In genomic region chr17:41131979-41132378, GRCh38 we compare ENCODE assay signal across 19 cellular contexts. TPM values are rescaled to one million over a fixed set of nuclear protein-coding genes. Genes with fewer than 3 reads are reported as not detected.
DNase-seq lines count a peak whose midpoint lies in the region; ATAC-seq, FAIRE-seq and TF ChIP-seq lines count a peak whose summit lies in the region.
"Had no signal": no experiment of that assay in that cellular context is flagged by ENCODE, and none has a peak within 500 bp of the region (broad histone marks: within the 10 kb centered on the region; RNA-seq: fewer than 3 reads in every experiment).

No MANE protein-coding gene starts in this region.

- H3K27ac Mint-ChIP-seq in astrocyte (ENCODE audit: unreplicated experiment), result peak overlapping the region; percentile 43
- no peak overlapping the region for H3K27ac Mint-ChIP-seq in activated CD8-positive, alpha-beta T cell treated with anti-CD3 and anti-CD28 coated beads, Interleukin-2, amount 10 ng/mL, durations not matched to agents 7 days and 5 days
- H3K27ac Mint-ChIP-seq: activated CD4-positive, alpha-beta T cell treated with anti-CD3 and anti-CD28 coated beads for 36 hours; activated naive CD8-positive, alpha-beta T cell treated with anti-CD3 and anti-CD28 coated beads, Interleukin-2, amount 10 ng/mL, durations not matched to agents 7 days and 5 days had no signal

- H3K27me3 ChIP-seq in astrocyte (ENCODE audit: insufficient read depth, low read length), result no peaks in the 10 kb centered on the region

- H3K4me3 Mint-ChIP-seq in astrocyte (ENCODE audit: unreplicated experiment), result no peak overlapping the region
- no peak overlapping the region for H3K4me3 Mint-ChIP-seq in activated CD8-positive, alpha-beta T cell treated with anti-CD3 and anti-CD28 coated beads, Interleukin-2, amount 10 ng/mL, durations not matched to agents 7 days and 5 days
- H3K4me3 Mint-ChIP-seq: activated CD4-positive, alpha-beta T cell treated with anti-CD3 and anti-CD28 coated beads for 36 hours; activated naive CD8-positive, alpha-beta T cell treated with anti-CD3 and anti-CD28 coated beads, Interleukin-2, amount 10 ng/mL, durations not matched to agents 7 days and 5 days had no signal

- FAIRE-seq in astrocyte (lab: Jason Lieb, UNC), result peak; percentile 59
- FAIRE-seq: endometrium had no signal

- no peak overlapping the region for H3K9ac ChIP-seq in astrocyte (ENCODE audit: low read length)

- no peaks in the 10 kb centered on the region for H3K27me3 Mint-ChIP-seq in astrocyte (ENCODE audit: low read depth, unreplicated experiment)
- no peaks in the 10 kb centered on the region for H3K27me3 Mint-ChIP-seq in activated CD8-positive, alpha-beta T cell treated with anti-CD3 and anti-CD28 coated beads, Interleukin-2, amount 10 ng/mL, durations not matched to agents 7 days and 5 days (ENCODE audit: low read depth)
- H3K27me3 Mint-ChIP-seq: activated CD4-positive, alpha-beta T cell treated with anti-CD3 and anti-CD28 coated beads for 36 hours had no signal

- H3K27ac ChIP-seq in astrocyte (ENCODE audit: low read depth, low read length), result peak overlapping the region; percentile 49

- H3K4me1 ChIP-seq in astrocyte (ENCODE audit: insufficient read depth, low read length), result peaks cover 5% of the 10 kb centered on the region

- H3K9me3 ChIP-seq in astrocyte (ENCODE audit: insufficient read depth, low read depth, low read length), result no peaks in the 10 kb centered on the region

- no peaks in the 10 kb centered on the region for H3K36me3 ChIP-seq in astrocyte (ENCODE audit: insufficient read depth, low read length)

- no peak for ATAC-seq in Right ventricle myocardium inferior
- ATAC-seq in activated CD8-positive, alpha-beta T cell treated with anti-CD3 and anti-CD28 coated beads, Interleukin-2, amount 10 ng/mL, durations not matched to agents 7 days and 5 days, result no peak
- ATAC-seq: activated CD4-positive, alpha-beta T cell treated with anti-CD3 and anti-CD28 coated beads for 36 hours had no signal

- intact Hi-C loops in Right ventricle myocardium inferior (cut with DNase I), result no loop called here

- H3K36me3 Mint-ChIP-seq in astrocyte (ENCODE audit: low read depth, unreplicated experiment), result no peaks in the 10 kb centered on the region
- H3K36me3 Mint-ChIP-seq in activated CD8-positive, alpha-beta T cell treated with anti-CD3 and anti-CD28 coated beads, Interleukin-2, amount 10 ng/mL, durations not matched to agents 7 days and 5 days (ENCODE audit: low read depth), result no peaks in the 10 kb centered on the region
- H3K36me3 Mint-ChIP-seq: activated naive CD8-positive, alpha-beta T cell treated with anti-CD3 and anti-CD28 coated beads, Interleukin-2, amount 10 ng/mL, durations not matched to agents 7 days and 5 days had no signal

- no peak overlapping the region for H3K4me3 ChIP-seq in astrocyte (ENCODE audit: insufficient read depth, low read depth, low read length)

- H3K4me2 ChIP-seq in astrocyte (ENCODE audit: low read length), result peak overlapping the region; percentile 49

- H4K20me1 ChIP-seq in astrocyte (ENCODE audit: insufficient read depth, low read length), result no peaks in the 10 kb centered on the region

- H2AFZ ChIP-seq in astrocyte (ENCODE audit: low read depth, low read length), result no peak overlapping the region

- CTCF ChIA-PET in activated CD8-positive, alpha-beta T cell treated with anti-CD3 and anti-CD28 coated beads, Interleukin-2, amount 10 ng/mL, durations not matched to agents 7 days and 5 days (lab: Charles Lee), result no interaction called here

- H3K4me1 Mint-ChIP-seq in astrocyte (ENCODE audit: low read depth, unreplicated experiment), result peaks cover 10% of the 10 kb centered on the region
- H3K4me1 Mint-ChIP-seq in activated CD8-positive, alpha-beta T cell treated with anti-CD3 and anti-CD28 coated beads, Interleukin-2, amount 10 ng/mL, durations not matched to agents 7 days and 5 days (ENCODE audit: low read depth), result peaks cover 3% of the 10 kb centered on the region

- peak; percentile 73 for DNase-seq in EL
- peak; percentile 42 for DNase-seq in HS-5 (ENCODE audit: low read depth)
- DNase-seq in astrocyte (ENCODE audit: low read depth), result peak; percentile 65
- peak; percentile 57 for DNase-seq in renal cortical epithelial cell (ENCODE audit: low read depth)
- DNase-seq in Right ventricle myocardium inferior (ENCODE audit: missing footprints), result no peak
- DNase-seq in NCI-H2227 treated with DMSO at 0.1 percent for 48 hours (lab: John Stamatoyannopoulos, UW), result no peak
- DNase-seq in activated CD8-positive, alpha-beta T cell treated with anti-CD3 and anti-CD28 coated beads, Interleukin-2, amount 10 ng/mL, durations not matched to agents 7 days and 5 days, result no peak
- DNase-seq: activated CD4-positive, alpha-beta T cell treated with anti-CD3 and anti-CD28 coated beads for 36 hours; activated naive CD8-positive, alpha-beta T cell treated with anti-CD3 and anti-CD28 coated beads, Interleukin-2, amount 10 ng/mL, durations not matched to agents 7 days and 5 days; activated T-cell treated with anti-CD3 and anti-CD28 coated beads for 4 hours; C1 segment of cervical spinal cord; NCI-H2029; NCI-H69; occipital lobe had no signal

- no peaks in the 10 kb centered on the region for H3K79me2 ChIP-seq in astrocyte (ENCODE audit: insufficient read depth, low read length)

- H3K9me3 Mint-ChIP-seq in astrocyte (ENCODE audit: unreplicated experiment), result peaks cover 4% of the 10 kb centered on the region
- no peaks in the 10 kb centered on the region for H3K9me3 Mint-ChIP-seq in activated CD8-positive, alpha-beta T cell treated with anti-CD3 and anti-CD28 coated beads, Interleukin-2, amount 10 ng/mL, durations not matched to agents 7 days and 5 days (ENCODE audit: insufficient read depth)
- H3K9me3 Mint-ChIP-seq: activated naive CD8-positive, alpha-beta T cell treated with anti-CD3 and anti-CD28 coated beads, Interleukin-2, amount 10 ng/mL, durations not matched to agents 7 days and 5 days had no signal

- TF ChIP-seq CTCF in astrocyte (IDR thresholded peaks at IDR 0.05; ENCODE audit: insufficient read depth, low read depth, low read length), result no peak

- POLR2A ChIA-PET in activated CD8-positive, alpha-beta T cell treated with anti-CD3 and anti-CD28 coated beads, Interleukin-2, amount 10 ng/mL, durations not matched to agents 7 days and 5 days (lab: Charles Lee), result no interaction called here

RNA-seq across cellular contexts. Expression of gene KRTAP4-12, which starts 8.0 kb away (rescaled TPM):
- total RNA-seq in astrocyte (not detected in 2 replicates), renal cortical epithelial cell (not detected in 2 replicates), Right ventricle myocardium inferior (not detected)
- total RNA-seq in activated CD8-positive, alpha-beta T cell treated with anti-CD3 and anti-CD28 coated beads, Interleukin-2, amount 10 ng/mL, durations not matched to agents 7 days and 5 days, result not detected
- total RNA-seq: activated CD4-positive, alpha-beta T cell treated with anti-CD3 and anti-CD28 coated beads for 36 hours; activated naive CD8-positive, alpha-beta T cell treated with anti-CD3 and anti-CD28 coated beads, Interleukin-2, amount 10 ng/mL, durations not matched to agents 7 days and 5 days; glomerular endothelial cell; mucosa of gallbladder; occipital lobe; skeletal muscle tissue; urinary bladder had no signal

RNA-seq across cellular contexts. Expression of gene KRTAP4-6, which starts 8.4 kb away (rescaled TPM):
- total RNA-seq in astrocyte, result not detected in 2 replicates
- not detected in 2 replicates for total RNA-seq in renal cortical epithelial cell
- total RNA-seq in Right ventricle myocardium inferior, result not detected
- total RNA-seq in activated CD8-positive, alpha-beta T cell treated with anti-CD3 and anti-CD28 coated beads, Interleukin-2, amount 10 ng/mL, durations not matched to agents 7 days and 5 days, result not detected
- total RNA-seq: activated CD4-positive, alpha-beta T cell treated with anti-CD3 and anti-CD28 coated beads for 36 hours; activated naive CD8-positive, alpha-beta T cell treated with anti-CD3 and anti-CD28 coated beads, Interleukin-2, amount 10 ng/mL, durations not matched to agents 7 days and 5 days; glomerular endothelial cell; mucosa of gallbladder; occipital lobe; skeletal muscle tissue; urinary bladder had no signal

RNA-seq across cellular contexts. Expression of gene KRTAP4-11, which starts 13.8 kb away (rescaled TPM):
- not detected in 2 replicates for total RNA-seq in astrocyte
- total RNA-seq in renal cortical epithelial cell, result not detected in 2 replicates
- not detected for total RNA-seq in Right ventricle myocardium inferior
- total RNA-seq in activated CD8-positive, alpha-beta T cell treated with anti-CD3 and anti-CD28 coated beads, Interleukin-2, amount 10 ng/mL, durations not matched to agents 7 days and 5 days, result not detected
- total RNA-seq: activated CD4-positive, alpha-beta T cell treated with anti-CD3 and anti-CD28 coated beads for 36 hours; activated naive CD8-positive, alpha-beta T cell treated with anti-CD3 and anti-CD28 coated beads, Interleukin-2, amount 10 ng/mL, durations not matched to agents 7 days and 5 days; glomerular endothelial cell; mucosa of gallbladder; occipital lobe; skeletal muscle tissue; urinary bladder had no signal

RNA-seq across cellular contexts. Expression of gene KRTAP4-5, which starts 17.6 kb away (rescaled TPM):
- total RNA-seq in astrocyte (not detected in 2 replicates), renal cortical epithelial cell (not detected in 2 replicates), Right ventricle myocardium inferior (not detected)
- not detected for total RNA-seq in activated CD8-positive, alpha-beta T cell treated with anti-CD3 and anti-CD28 coated beads, Interleukin-2, amount 10 ng/mL, durations not matched to agents 7 days and 5 days
- total RNA-seq: activated CD4-positive, alpha-beta T cell treated with anti-CD3 and anti-CD28 coated beads for 36 hours; activated naive CD8-positive, alpha-beta T cell treated with anti-CD3 and anti-CD28 coated beads, Interleukin-2, amount 10 ng/mL, durations not matched to agents 7 days and 5 days; glomerular endothelial cell; mucosa of gallbladder; occipital lobe; skeletal muscle tissue; urinary bladder had no signal

RNA-seq across cellular contexts. Expression of gene KRTAP4-9, which starts 26.8 kb away (rescaled TPM):
- total RNA-seq in astrocyte, result not detected in 2 replicates
- total RNA-seq in renal cortical epithelial cell, result not detected in 2 replicates
- total RNA-seq in Right ventricle myocardium inferior, result not detected
- not detected for total RNA-seq in activated CD8-positive, alpha-beta T cell treated with anti-CD3 and anti-CD28 coated beads, Interleukin-2, amount 10 ng/mL, durations not matched to agents 7 days and 5 days
- total RNA-seq: activated CD4-positive, alpha-beta T cell treated with anti-CD3 and anti-CD28 coated beads for 36 hours; activated naive CD8-positive, alpha-beta T cell treated with anti-CD3 and anti-CD28 coated beads, Interleukin-2, amount 10 ng/mL, durations not matched to agents 7 days and 5 days; glomerular endothelial cell; mucosa of gallbladder; occipital lobe; skeletal muscle tissue; urinary bladder had no signal

Comparison
In these comparisons a context has a peak if more than half of its experiments do, and no peak if none do; other contexts are left out.
1. DNase-seq: peak in EL (single experiment), HS-5 (single experiment), astrocyte (single experiment) and renal cortical epithelial cell (single experiment); none in Right ventricle myocardium inferior (single experiment), NCI-H2227 treated with DMSO at 0.1 percent for 48 hours (single experiment) and activated CD8-positive, alpha-beta T cell treated with anti-CD3 and anti-CD28 coated beads, Interleukin-2, amount 10 ng/mL, durations not matched to agents 7 days and 5 days (single experiment).